In the genomic region with DNA sequence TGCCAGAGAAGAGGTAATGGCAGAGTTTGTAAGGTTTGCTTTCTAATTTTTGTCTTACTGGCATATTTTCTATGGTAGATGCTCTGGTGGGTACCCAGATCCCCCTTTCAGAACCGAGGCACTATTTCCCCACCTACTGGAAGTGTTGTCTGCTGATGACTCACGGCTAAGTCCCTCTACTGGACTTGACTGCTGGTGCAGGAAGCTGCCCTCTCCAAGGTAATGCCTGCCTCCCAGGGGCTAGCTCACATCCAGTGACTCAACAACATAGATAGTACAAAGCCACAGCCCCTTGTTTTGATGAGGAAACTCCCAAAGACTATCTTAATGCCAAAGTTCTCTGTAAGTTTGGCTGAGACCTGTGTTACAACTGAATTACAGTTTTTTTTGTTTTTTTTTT, we compare ENCODE assay signal across 12 cellular contexts.
DNase-seq lines count a peak whose midpoint lies in the region; ATAC-seq and TF ChIP-seq lines count a peak whose summit lies in the region.
"Had no signal": no experiment of that assay in that cellular context is flagged by ENCODE, and none has a peak within 500 bp of the region (broad histone marks: within the 10 kb centered on the region; RNA-seq: fewer than 3 reads in every experiment).

No MANE protein-coding gene starts in this region.

- no peak overlapping the region for H2AK9ac ChIP-seq in IMR-90 (replicated peaks; ENCODE audit: low read depth, low read length, poor library complexity)

- DNase-seq in Caki2 (ENCODE audit: low read depth) (peak; percentile 67), IMR-90 (peak; percentile 2), astrocyte of the hippocampus (ENCODE audit: low read depth, low spot score) (peak; percentile 36), left colon (no peak), gastrocnemius medialis (no peak), osteocyte (ENCODE audit: extremely low spot score, unreplicated experiment) (no peak)
- DNase-seq in activated CD4-positive, alpha-beta T cell treated with anti-CD3 and anti-CD28 coated beads, Interleukin-2, amount 50 U/mL, for 1 hour, result no peak

- no peak overlapping the region for H3K27ac Mint-ChIP-seq in osteocyte (ENCODE audit: unreplicated experiment)
- H3K27ac Mint-ChIP-seq: brain had no signal

- no TSS peak for BruUV-seq in IMR-90 (replicated peaks; lab: Mats Ljungman, UMichigan)

- POLR2A ChIA-PET in IMR-90 (lab: Charles Lee; ENCODE audit: unreplicated experiment), result no interaction called here

- no peak overlapping the region for H4K8ac ChIP-seq in IMR-90 (ENCODE audit: low read depth in 2 of 2, low read length in 2 of 2)

- H3K79me1 ChIP-seq in IMR-90 (ENCODE audit: low read depth in 1 of 2, low read length in 2 of 2), result no peaks in the 10 kb centered on the region

- CTCF ChIA-PET in IMR-90 (lab: Yijun Ruan, JAX), result interaction anchor here (0.7 kb wide), 1 partner anchor 9 kb away, joined by 3 read pairs; no protein-coding TSS in a partner anchor

- H3K36me3 ChIP-seq in IMR-90 (ENCODE audit: control insufficient read depth, insufficient read depth, low read length) (no peaks in the 10 kb centered on the region), gastrocnemius medialis (no peaks in the 10 kb centered on the region)
- H3K36me3 ChIP-seq: thoracic aorta had no signal

- H3K18ac ChIP-seq in IMR-90 (ENCODE audit: low read depth, low read length), result no peak overlapping the region

- WGBS in IMR-90 (ENCODE audit: extremely low coverage in 2 of 2, insufficient read length in 1 of 2), 2 experiments, result 40% methylated on average over 1 of the region's 2 CpGs; no CpG with 5 or more reads in 1 of the 2 experiments

- in situ Hi-C loops in Caki2 (cut with HindIII; ENCODE audit: low pct_unique_long_range_greater_than_20kb, low sequenced_read_pairs), result no loop called here
- in situ Hi-C loops in IMR-90 (cut with MboI; ENCODE audit: low sequenced_read_pairs), result no loop called here
- in situ Hi-C loops in gastrocnemius medialis (cut with MboI; ENCODE audit: low sequenced_read_pairs in 4 of 4), result no loop called here

- H3K4me3 Mint-ChIP-seq in osteocyte (ENCODE audit: unreplicated experiment), result no peak overlapping the region
- H3K4me3 Mint-ChIP-seq: brain, nephron had no signal

- H3K4me1 Mint-ChIP-seq in osteocyte (ENCODE audit: unreplicated experiment), result no peaks in the 10 kb centered on the region
- H3K4me1 Mint-ChIP-seq: brain, nephron had no signal

- intact Hi-C loops in IMR-90 (cut with micrococcal nuclease), result no loop called here
- intact Hi-C loops in left colon (cut with DNase I, micrococcal nuclease), result no loop called here
- intact Hi-C loops in gastrocnemius medialis (cut with DNase I; ENCODE audit: low total_unique reads), result no loop called here

- no peak overlapping the region for H4K5ac ChIP-seq in IMR-90 (ENCODE audit: low read depth, low read length)

- no peaks in the 10 kb centered on the region for H3K36me3 Mint-ChIP-seq in osteocyte (ENCODE audit: unreplicated experiment)
- H3K36me3 Mint-ChIP-seq: brain had no signal

- H2BK15ac ChIP-seq in IMR-90 (ENCODE audit: low read depth, low read length), result no peak overlapping the region

- H3K9me3 ChIP-seq in IMR-90 (ENCODE audit: control insufficient read depth, insufficient read depth, low read length) (no peaks in the 10 kb centered on the region), gastrocnemius medialis (no peaks in the 10 kb centered on the region)
- H3K9me3 ChIP-seq: thoracic aorta had no signal

- no peak for ATAC-seq in IMR-90 (ENCODE audit: low read depth)
- ATAC-seq in left colon, result peak; percentile 36
- ATAC-seq in gastrocnemius medialis, result no peak
- ATAC-seq in HG02759 (IDR thresholded peaks at IDR 0.05; ENCODE audit: unreplicated experiment), result no peak

- no peaks in the 10 kb centered on the region for H4K20me1 ChIP-seq in IMR-90 (ENCODE audit: insufficient read depth, low read length)

- H3K9me3 Mint-ChIP-seq in osteocyte (ENCODE audit: unreplicated experiment), result peaks cover 1% of the 10 kb centered on the region
- H3K9me3 Mint-ChIP-seq: brain, nephron had no signal

- no peak for TF ChIP-seq RAD21 in IMR-90 (IDR thresholded peaks at IDR 0.05; ENCODE audit: low read length)

- no peak overlapping the region for H3K56ac ChIP-seq in IMR-90 (ENCODE audit: extremely low read depth, insufficient read depth, low read length)

- H3K4me1 ChIP-seq in IMR-90 (ENCODE audit: control insufficient read depth, insufficient read depth, low read length) (no peaks in the 10 kb centered on the region), gastrocnemius medialis (no peaks in the 10 kb centered on the region)

- no peak overlapping the region for H2BK20ac ChIP-seq in IMR-90 (ENCODE audit: low read depth, low read length)

- no peak overlapping the region for H3K4ac ChIP-seq in IMR-90 (ENCODE audit: low read depth, low read length)

- no peaks in the 10 kb centered on the region for H3K27me3 ChIP-seq in IMR-90 (ENCODE audit: control insufficient read depth, insufficient read depth, low read length)
- H3K27me3 ChIP-seq in gastrocnemius medialis, result no peaks in the 10 kb centered on the region

- H3K4me2 ChIP-seq in IMR-90 (ENCODE audit: low read depth, low read length), result no peak overlapping the region

- H3K9me1 ChIP-seq in IMR-90 (ENCODE audit: insufficient read depth, low read length), result no peaks in the 10 kb centered on the region

- TF ChIP-seq POLR2A in IMR-90 (IDR thresholded peaks at IDR 0.05; ENCODE audit: low read depth, low read length), result no peak
- no peak for TF ChIP-seq POLR2A in gastrocnemius medialis (IDR thresholded peaks at IDR 0.05)

- no peak overlapping the region for H2BK5ac ChIP-seq in IMR-90 (ENCODE audit: low read depth, low read length, poor library complexity, severe bottlenecking)

- H3K4me3 ChIP-seq in IMR-90 (ENCODE audit: insufficient read depth, low read depth, low read length), result no peak overlapping the region
- H3K4me3 ChIP-seq in gastrocnemius medialis, result no peak overlapping the region
- H3K4me3 ChIP-seq: SK-N-MC, thoracic aorta had no signal

- H3K14ac ChIP-seq in IMR-90 (replicated peaks; ENCODE audit: low read depth, low read length), result no peak overlapping the region

- H3K27ac ChIP-seq in IMR-90 (ENCODE audit: insufficient read depth, low read length) (no peak overlapping the region), gastrocnemius medialis (no peak overlapping the region)
- H3K27ac ChIP-seq: SK-N-MC, thoracic aorta had no signal

- TF ChIP-seq CTCF in IMR-90 (conservative IDR thresholded peaks at IDR 0.05; ENCODE audit: low read depth, low read length), result no peak
- no peak for TF ChIP-seq CTCF in gastrocnemius medialis (IDR thresholded peaks at IDR 0.05 in 4 of 5, conservative IDR thresholded peaks at IDR 0.05 in 1 of 5)
- no peak for TF ChIP-seq CTCF in osteocyte (IDR thresholded peaks at IDR 0.05)

- H3K27me3 Mint-ChIP-seq in osteocyte (ENCODE audit: unreplicated experiment), result no peaks in the 10 kb centered on the region

- H4K91ac ChIP-seq in IMR-90 (ENCODE audit: insufficient read depth, low read depth, low read length), result no peak overlapping the region

- H3K23ac ChIP-seq in IMR-90 (ENCODE audit: low read depth, low read length), result no peak overlapping the region

- H2BK120ac ChIP-seq in IMR-90 (ENCODE audit: low read depth, low read length), result no peak overlapping the region

- H3K9ac ChIP-seq in IMR-90 (ENCODE audit: low read depth, low read length), result no peak overlapping the region

- no peak overlapping the region for H2AFZ ChIP-seq in IMR-90 (replicated peaks; ENCODE audit: low read length, poor library complexity)

- H2AK5ac ChIP-seq in IMR-90 (ENCODE audit: low read depth, low read length), result no peak overlapping the region

- dilution Hi-C loops in IMR-90 (cut with HindIII; ENCODE audit: low sequenced_read_pairs, unreplicated experiment), result no loop called here

TF ChIP-seq in IMR-90, 13 proteins besides CTCF, POLR2A, EP300 and RAD21:
- no peak for TF ChIP-seq FOS (IDR thresholded peaks at IDR 0.05; ENCODE audit: low read depth, low read length)
- TF ChIP-seq RCOR1 (IDR thresholded peaks at IDR 0.05; ENCODE audit: insufficient replicate concordance, low read length), result no peak
- no peak for TF ChIP-seq MAFK (IDR thresholded peaks at IDR 0.05; ENCODE audit: low read depth, low read length)
- no peak for TF ChIP-seq MAZ (IDR thresholded peaks at IDR 0.05; ENCODE audit: borderline replicate concordance, low read depth, low read length)
- TF ChIP-seq, protein P1, sequence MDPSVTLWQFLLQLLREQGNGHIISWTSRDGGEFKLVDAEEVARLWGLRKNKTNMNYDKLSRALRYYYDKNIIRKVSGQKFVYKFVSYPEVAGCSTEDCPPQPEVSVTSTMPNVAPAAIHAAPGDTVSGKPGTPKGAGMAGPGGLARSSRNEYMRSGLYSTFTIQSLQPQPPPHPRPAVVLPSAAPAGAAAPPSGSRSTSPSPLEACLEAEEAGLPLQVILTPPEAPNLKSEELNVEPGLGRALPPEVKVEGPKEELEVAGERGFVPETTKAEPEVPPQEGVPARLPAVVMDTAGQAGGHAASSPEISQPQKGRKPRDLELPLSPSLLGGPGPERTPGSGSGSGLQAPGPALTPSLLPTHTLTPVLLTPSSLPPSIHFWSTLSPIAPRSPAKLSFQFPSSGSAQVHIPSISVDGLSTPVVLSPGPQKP (IDR thresholded peaks at IDR 0.05; ENCODE audit: borderline replicate concordance, low read depth, low read length), result no peak
- no peak for TF ChIP-seq RFX5 (IDR thresholded peaks at IDR 0.05; ENCODE audit: low read depth, low read length)
- TF ChIP-seq SMC3 (IDR thresholded peaks at IDR 0.05; ENCODE audit: low read depth, low read length), result no peak
- TF ChIP-seq, protein P2, sequence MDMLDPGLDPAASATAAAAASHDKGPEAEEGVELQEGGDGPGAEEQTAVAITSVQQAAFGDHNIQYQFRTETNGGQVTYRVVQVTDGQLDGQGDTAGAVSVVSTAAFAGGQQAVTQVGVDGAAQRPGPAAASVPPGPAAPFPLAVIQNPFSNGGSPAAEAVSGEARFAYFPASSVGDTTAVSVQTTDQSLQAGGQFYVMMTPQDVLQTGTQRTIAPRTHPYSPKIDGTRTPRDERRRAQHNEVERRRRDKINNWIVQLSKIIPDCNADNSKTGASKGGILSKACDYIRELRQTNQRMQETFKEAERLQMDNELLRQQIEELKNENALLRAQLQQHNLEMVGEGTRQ (IDR thresholded peaks at IDR 0.05; ENCODE audit: low read depth, low read length), result no peak
- TF ChIP-seq CEBPB (IDR thresholded peaks at IDR 0.05; ENCODE audit: low read depth, low read length), result no peak
- TF ChIP-seq BHLHE40 (IDR thresholded peaks at IDR 0.05; ENCODE audit: low read depth, low read length), result no peak
- no peak for TF ChIP-seq NFE2L2 (IDR thresholded peaks at IDR 0.05; ENCODE audit: low read depth, low read length)
- no peak for TF ChIP-seq MXI1 (IDR thresholded peaks at IDR 0.05; ENCODE audit: borderline replicate concordance, low read depth, low read length)

Comparison
In these comparisons a context has a peak if more than half of its experiments do, and no peak if none do; other contexts are left out.
1. DNase-seq: peak in Caki2 (single experiment), IMR-90 (single experiment) and astrocyte of the hippocampus (single experiment); none in left colon (0 of 2), gastrocnemius medialis (0 of 2), activated CD4-positive, alpha-beta T cell treated with anti-CD3 and anti-CD28 coated beads, Interleukin-2, amount 50 U/mL, for 1 hour (single experiment) and osteocyte (single experiment).